In the genomic region with DNA sequence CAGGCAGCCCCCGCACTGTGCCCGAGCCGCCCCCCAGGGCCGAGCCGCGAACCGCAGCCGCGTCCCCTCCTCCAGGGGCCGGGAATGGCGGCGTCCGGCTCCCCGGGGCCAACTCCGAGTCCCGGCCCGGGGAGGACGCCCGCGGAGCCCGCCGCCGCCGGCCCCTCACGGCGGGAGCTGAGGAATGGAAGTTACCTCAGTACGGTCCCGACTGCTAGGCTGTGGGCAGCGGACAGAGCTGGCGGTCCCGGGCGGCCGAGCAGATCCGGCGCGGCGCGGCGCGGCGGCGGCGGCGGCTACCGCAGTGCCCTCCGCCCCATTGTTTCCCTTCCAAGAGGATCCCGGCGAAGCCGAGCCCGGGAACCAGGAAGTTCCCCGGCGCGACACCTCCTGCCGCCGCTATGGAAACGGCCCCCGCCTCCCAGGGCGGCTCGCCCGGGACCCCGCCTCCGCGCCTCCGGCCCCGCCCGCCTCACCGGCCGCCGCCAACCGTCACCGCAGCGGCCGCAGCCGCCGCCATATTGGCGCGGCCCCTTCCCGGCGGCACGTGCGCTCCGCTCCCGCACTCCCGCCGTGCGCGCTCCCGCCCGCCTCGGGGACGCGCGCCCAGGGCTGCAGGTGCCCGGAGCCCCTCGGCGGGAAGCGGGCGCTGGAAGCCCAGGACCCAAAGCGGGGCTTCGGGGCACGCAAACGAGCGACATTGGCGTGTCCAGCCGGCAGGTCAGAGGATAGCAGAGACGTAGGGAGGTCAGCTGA, we compare ENCODE assay signal across 8 cellular contexts. TPM values are rescaled to one million over a fixed set of nuclear protein-coding genes. Genes with fewer than 3 reads are reported as not detected.
A peak's percentile ranks its signal among the peaks of the same experiment; 100 is the strongest.
DNase-seq lines count a peak whose midpoint lies in the region; FAIRE-seq and TF ChIP-seq lines count a peak whose summit lies in the region.

TSS of gene USP6NL (minus strand) at position 403 of the 756 bp plus-strand sequence. CDS start 14,016 bp downstream, outside the sequence.

- peak within 1 kb of the TSS; percentile 89 for H3K4me2 ChIP-seq in Loucy (ENCODE audit: low read depth, low read length, poor library complexity, severe bottlenecking)

- H3K27ac ChIP-seq in angular gyrus (ENCODE audit: low read depth, low read length) (peak within 1 kb of the TSS; percentile 45), left ventricle myocardium inferior (replicated peaks) (peak within 1 kb of the TSS; percentile 91)

- peak within 1 kb of the TSS; percentile 99 for H3K4me3 ChIP-seq in Loucy (ENCODE audit: low read length, poor library complexity, severe bottlenecking)
- H3K4me3 ChIP-seq in left ventricle myocardium inferior, result peak within 1 kb of the TSS; percentile 83

- peaks cover 46% of the 10 kb centered on the region for H3K79me2 ChIP-seq in Loucy (ENCODE audit: insufficient read depth, low read length)

- H3K9me3 ChIP-seq in Loucy (ENCODE audit: insufficient read depth, low read depth, low read length) (no peaks in the 10 kb centered on the region), left ventricle myocardium inferior (replicated peaks) (no peaks in the 10 kb centered on the region)

- in situ Hi-C loops in G401 (cut with HindIII; ENCODE audit: low sequenced_read_pairs), result no loop called here

- DNase-seq in G401 (ENCODE audit: low spot score) (peak; percentile 69), H4 (ENCODE audit: low spot score) (peak; percentile 56), T follicular helper cell (ENCODE audit: low read depth) (peak; percentile 51), left ventricle myocardium inferior (peak; percentile 91), posterior vena cava (ENCODE audit: low spot score) (peak; percentile 97), urothelium cell line (ENCODE audit: low spot score) (peak; percentile 93)

- H3K36me3 ChIP-seq in Loucy (ENCODE audit: insufficient read depth, low read length) (no peaks in the 10 kb centered on the region), left ventricle myocardium inferior (no peaks in the 10 kb centered on the region)

- TF ChIP-seq CTCF in Loucy (conservative IDR thresholded peaks at IDR 0.05; ENCODE audit: low read length) (no peak), left ventricle myocardium inferior (IDR thresholded peaks at IDR 0.05; ENCODE audit: borderline replicate concordance) (no peak)

- no peaks in the 10 kb centered on the region for H3F3A ChIP-seq in Loucy (ENCODE audit: low read depth)

- no peaks in the 10 kb centered on the region for H3K9me2 ChIP-seq in Loucy (replicated peaks; ENCODE audit: low read depth, low read length)

- intact Hi-C loops in left ventricle myocardium inferior (cut with micrococcal nuclease), result no loop called here
- intact Hi-C loops in posterior vena cava (cut with DNase I), result loop anchor here in 1 of 2 donors (5.0 kb wide), 1 partner anchor 84 kb away; no protein-coding TSS in a partner anchor

- peak within 1 kb of the TSS; percentile 96 for H2AFZ ChIP-seq in Loucy (ENCODE audit: low read length)

- H4K20me1 ChIP-seq in Loucy (ENCODE audit: insufficient read depth, low read length, poor library complexity, severe bottlenecking), result peaks cover 23% of the 10 kb centered on the region

- H3K27me3 ChIP-seq in Loucy (ENCODE audit: insufficient read depth, low read length, poor library complexity, severe bottlenecking) (no peaks in the 10 kb centered on the region), left ventricle myocardium inferior (ENCODE audit: low read depth) (no peaks in the 10 kb centered on the region)

- H3K9ac ChIP-seq in Loucy (ENCODE audit: low read depth, low read length, poor library complexity, severe bottlenecking), result peak within 1 kb of the TSS; percentile 88

- no peak for FAIRE-seq in urothelium cell line (lab: Jason Lieb, UNC)

- peaks cover 46% of the 10 kb centered on the region for H3K4me1 ChIP-seq in Loucy (ENCODE audit: insufficient read depth, low read length, poor library complexity, severe bottlenecking)
- H3K4me1 ChIP-seq in left ventricle myocardium inferior, result peaks cover 34% of the 10 kb centered on the region

RNA-seq across cellular contexts. Expression of gene USP6NL, which starts in this region (rescaled TPM):
- 7.8 and 9.3 TPM in 2 replicates for total RNA-seq in G401 (2014; rRNA removed; shearing (Covaris generic))
- total RNA-seq in H4 (2014; rRNA removed; shearing (Covaris generic)), result 5.6 and 9.6 TPM in 2 replicates
- total RNA-seq in left ventricle myocardium inferior (7.9 TPM), posterior vena cava (10 to 100 TPM; 11.2 to 18.4 TPM)

Comparison
In these comparisons a context has a peak if more than half of its experiments do, and no peak if none do; other contexts are left out.
1. Peak in every context shown above with its lines: DNase-seq, H3K4me3 ChIP-seq and H3K27ac ChIP-seq.